In the genomic region with DNA sequence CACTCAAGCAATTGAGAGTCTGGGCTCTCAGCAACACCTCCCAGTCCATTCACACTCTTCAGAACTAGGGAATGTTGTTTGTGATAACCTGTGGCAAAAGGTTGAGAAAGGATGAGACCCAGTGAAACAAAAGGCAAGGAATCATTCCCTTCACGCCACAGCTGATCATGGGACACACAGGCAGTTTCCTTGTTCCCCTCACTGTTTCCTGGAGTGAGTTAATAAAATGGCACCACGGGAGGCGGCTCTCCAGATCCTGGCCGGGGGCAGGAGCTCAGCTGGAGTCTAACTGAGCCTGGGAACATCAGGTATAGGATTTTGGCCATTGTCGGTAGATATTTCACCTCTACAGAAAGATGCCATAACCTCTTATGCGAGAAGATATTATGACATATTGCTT, we compare ENCODE assay signal across 21 cellular contexts.
A peak's percentile ranks its signal among the peaks of the same experiment; 100 is the strongest.
DNase-seq lines count a peak whose midpoint lies in the region; ATAC-seq and TF ChIP-seq lines count a peak whose summit lies in the region.
"Had no signal": no experiment of that assay in that cellular context is flagged by ENCODE, and none has a peak within 500 bp of the region (broad histone marks: within the 10 kb centered on the region; RNA-seq: fewer than 3 reads in every experiment).

No MANE protein-coding gene starts in this region.

- H3K36me3 ChIP-seq in BLaER1 treated with 17β-estradiol and CSF1 and Interleukin-3, amounts not matched to agents 10 nM and 100 nM, result peaks cover 0 to 14% (median 0%) of the 10 kb centered on the region in 11 experiments; a peak in 2 of 22 replicates
- H3K36me3 ChIP-seq in mucosa of descending colon (ENCODE audit: low read depth) (no peaks in the 10 kb centered on the region), thyroid gland (no peaks in the 10 kb centered on the region)
- H3K36me3 ChIP-seq: SJSA1 had no signal

- ATAC-seq in mucosa of descending colon (peak; percentile 77), GM21423 (IDR thresholded peaks at IDR 0.05; ENCODE audit: unreplicated experiment) (no peak)
- ATAC-seq: Right ventricle myocardium inferior had no signal

- TF ChIP-seq CTCF in mucosa of descending colon (IDR thresholded peaks at IDR 0.05), result no peak
- no peak for TF ChIP-seq CTCF in thyroid gland (IDR thresholded peaks at IDR 0.05)

- H3K27me3 ChIP-seq in BLaER1 treated with 17β-estradiol and CSF1 and Interleukin-3, amounts not matched to agents 10 nM and 100 nM, result no peaks in the 10 kb centered on the region
- no peaks in the 10 kb centered on the region for H3K27me3 ChIP-seq in thyroid gland
- H3K27me3 ChIP-seq: SJSA1 had no signal

- H3K9ac ChIP-seq in BLaER1 treated with 17β-estradiol and CSF1 and Interleukin-3, amounts not matched to agents 10 nM and 100 nM, result no peak overlapping the region

- peaks cover 5 to 80% (median 78%) of the 10 kb centered on the region in 11 experiments; a peak in 20 of 22 replicates for H3K9me3 ChIP-seq in BLaER1 treated with 17β-estradiol and CSF1 and Interleukin-3, amounts not matched to agents 10 nM and 100 nM (replicated peaks in 1 of 11)
- H3K9me3 ChIP-seq in mucosa of descending colon (no peaks in the 10 kb centered on the region), thyroid gland (no peaks in the 10 kb centered on the region)
- H3K9me3 ChIP-seq: SJSA1 had no signal

- H3K27ac ChIP-seq in BLaER1 treated with 17β-estradiol and CSF1 and Interleukin-3, amounts not matched to agents 10 nM and 100 nM, result no peak overlapping the region
- no peak overlapping the region for H3K27ac ChIP-seq in thyroid gland
- H3K27ac ChIP-seq: SJSA1 had no signal

- intact Hi-C loops in mucosa of descending colon (cut with DNase I, micrococcal nuclease), result no loop called here
- intact Hi-C loops in thyroid gland (cut with DNase I), result no loop called here

- H3K4me1 ChIP-seq in BLaER1 treated with 17β-estradiol and CSF1 and Interleukin-3, amounts not matched to agents 10 nM and 100 nM, result peaks cover 5 to 58% (median 38%) of the 10 kb centered on the region in 10 experiments
- H3K4me1 ChIP-seq in mucosa of descending colon (ENCODE audit: low read depth) (peaks cover 9% of the 10 kb centered on the region), thyroid gland (no peaks in the 10 kb centered on the region)

- CTCF ChIA-PET in HEK293T (lab: Yijun Ruan, JAX), result interaction anchor here (1.5 kb wide), 1 partner anchor 39 kb away, joined by 3 read pairs; no protein-coding TSS in a partner anchor

- peak overlapping the region in 7 of 11 experiments; percentile 20 to 59 (median 47); a peak in 12 of 22 replicates for H3K4me2 ChIP-seq in BLaER1 treated with 17β-estradiol and CSF1 and Interleukin-3, amounts not matched to agents 10 nM and 100 nM

- H3K4me3 ChIP-seq in BLaER1 treated with 17β-estradiol and CSF1 and Interleukin-3, amounts not matched to agents 10 nM and 100 nM, result peak overlapping the region in 1 of 10 experiments; percentile 4; a peak in 1 of 20 replicates
- H3K4me3 ChIP-seq in mucosa of descending colon, result no peak overlapping the region
- H3K4me3 ChIP-seq in thyroid gland (replicated peaks in 1 of 3), result no peak overlapping the region
- H3K4me3 ChIP-seq: SJSA1 had no signal

- DNase-seq in HEK293T (ENCODE audit: extremely low spot score) (peak; percentile 25), ecto neural progenitor cell (ENCODE audit: low spot score) (peak; percentile 54), mucosa of descending colon (peak in 2 of 3 donors; percentile 26 to 33), hippocampal formation (lab: John Stamatoyannopoulos, UW) (no peak), thyroid gland (no peak), cerebellar nuclear complex (lab: John Stamatoyannopoulos, UW) (no peak)
- DNase-seq: AML-193, DMS79, KG1, NCI-H1092 treated with DMSO at 0.1 percent for 48 hours, NCI-H1436 treated with DMSO at 0.1 percent for 48 hours, NCI-H1930, NCI-H2171, NCI-H345, NCI-H526, OCI-M1, T-helper 1 cell had no signal

- WGBS in thyroid gland, 2 donors, result 40 to 44% methylated on average over 5 to 6 of the region's 6 CpGs

- POLR2A ChIA-PET in HEK293T (lab: Yijun Ruan, JAX), result no interaction called here

- H4K20me1 ChIP-seq in BLaER1 treated with 17β-estradiol and CSF1 and Interleukin-3, amounts not matched to agents 10 nM and 100 nM, result no peaks in the 10 kb centered on the region

- TF ChIP-seq POLR2A in thyroid gland (IDR thresholded peaks at IDR 0.05), result no peak

TF ChIP-seq in HEK293T, 16 proteins besides CTCF, POLR2A, EP300 and RAD21:
- TF ChIP-seq, protein P1, sequence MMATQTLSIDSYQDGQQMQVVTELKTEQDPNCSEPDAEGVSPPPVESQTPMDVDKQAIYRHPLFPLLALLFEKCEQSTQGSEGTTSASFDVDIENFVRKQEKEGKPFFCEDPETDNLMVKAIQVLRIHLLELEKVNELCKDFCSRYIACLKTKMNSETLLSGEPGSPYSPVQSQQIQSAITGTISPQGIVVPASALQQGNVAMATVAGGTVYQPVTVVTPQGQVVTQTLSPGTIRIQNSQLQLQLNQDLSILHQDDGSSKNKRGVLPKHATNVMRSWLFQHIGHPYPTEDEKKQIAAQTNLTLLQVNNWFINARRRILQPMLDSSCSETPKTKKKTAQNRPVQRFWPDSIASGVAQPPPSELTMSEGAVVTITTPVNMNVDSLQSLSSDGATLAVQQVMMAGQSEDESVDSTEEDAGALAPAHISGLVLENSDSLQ (IDR thresholded peaks at IDR 0.05), result no peak
- 0 out of 2 replicates have a peak, but pooled peaks have one; percentile 30 for TF ChIP-seq L3MBTL2 (conservative IDR thresholded peaks at IDR 0.05)

Comparison
In these comparisons a context has a peak if more than half of its experiments do, and no peak if none do; other contexts are left out.
1. DNase-seq: peak in HEK293T (single experiment), ecto neural progenitor cell (single experiment) and mucosa of descending colon (2 of 3); none in hippocampal formation (0 of 2), thyroid gland (0 of 2) and cerebellar nuclear complex (0 of 2).